ENCODE assay signal across 8 cellular contexts in genomic region chr3:42871-43744, GRCh38.
DNase-seq lines count a peak whose midpoint lies in the region; ATAC-seq, FAIRE-seq and TF ChIP-seq lines count a peak whose summit lies in the region.
"Not testable (repeated sequence)": the region's sequence is repeated elsewhere in the genome, so short reads cannot be mapped to it uniquely, and the experiment has no call there.

No MANE protein-coding gene starts in this region.

- H3K4me3 ChIP-seq in BE2C (ENCODE audit: low read depth, low read length); mammary epithelial cell (replicated peaks in 1 of 3; ENCODE audit: insufficient read depth in 1 of 3, low read depth in 2 of 3, low read length in 3 of 3); psoas muscle: not testable (repeated sequence)

- not testable (repeated sequence) for BruUV-seq in mammary epithelial cell (replicated peaks; lab: Mats Ljungman, UMichigan)

- not testable (repeated sequence) for DNase-seq in BE2C, mammary epithelial cell, psoas muscle
- DNase-seq in NCI-H1436 (lab: John Stamatoyannopoulos, UW) (peak; percentile 30), OCI-M1 (lab: John Stamatoyannopoulos, UW) (peak; percentile 53)

- H3K36me3 ChIP-seq in BE2C; mammary epithelial cell (ENCODE audit: insufficient read depth, low read length); psoas muscle (ENCODE audit: insufficient read depth in 1 of 2, low read depth in 1 of 2): not testable (repeated sequence)

- H3K9ac ChIP-seq in mammary epithelial cell (ENCODE audit: insufficient read depth, low read length) = not testable (repeated sequence)

- TF ChIP-seq CTCF in BE2C (IDR thresholded peaks at IDR 0.05; ENCODE audit: low read depth, low read length) = peak; percentile 19; the same call in 1 of the 2 replicates
- peak; percentile 17 to 51 for TF ChIP-seq CTCF in mammary epithelial cell (conservative IDR thresholded peaks at IDR 0.05 in 1 of 2, IDR thresholded peaks at IDR 0.05 in 1 of 2; ENCODE audit: extremely low read depth in 1 of 2, insufficient read depth in 1 of 2, low read depth in 1 of 2, low read length in 2 of 2)
- TF ChIP-seq CTCF in psoas muscle (IDR thresholded peaks at IDR 0.05) = peak; percentile 53

- peak; percentile 67 for ATAC-seq in GM18517 (IDR thresholded peaks at IDR 0.05; ENCODE audit: unreplicated experiment)
- peak; percentile 67 for ATAC-seq in HG02885 (IDR thresholded peaks at IDR 0.05; ENCODE audit: poor library complexity, unreplicated experiment)
- peak in 1 of 4 donors; percentile 57 for ATAC-seq in psoas muscle

- H4K20me1 ChIP-seq in mammary epithelial cell (ENCODE audit: insufficient read depth, low read length) = not testable (repeated sequence)

- not testable (repeated sequence) for H3K27me3 ChIP-seq in BE2C; mammary epithelial cell (ENCODE audit: insufficient read depth, low read length); psoas muscle (ENCODE audit: insufficient read depth in 3 of 3, low read length in 2 of 3)

- H3K27ac ChIP-seq in mammary epithelial cell (ENCODE audit: insufficient read depth, low read depth, low read length); psoas muscle: not testable (repeated sequence)

- H2AFZ ChIP-seq in mammary epithelial cell (ENCODE audit: low read depth, low read length) = not testable (repeated sequence)

- H3K4me2 ChIP-seq in mammary epithelial cell (ENCODE audit: insufficient read depth, low read depth, low read length) = not testable (repeated sequence)

- intact Hi-C loops in mammary epithelial cell (cut with micrococcal nuclease) = loop anchor here (1.0 kb wide), 2 partner anchors 311 to 334 kb away; no protein-coding TSS in a partner anchor
- intact Hi-C loops in psoas muscle (cut with DNase I) = not testable (repeated sequence)

- not testable (repeated sequence) for H3K4me1 ChIP-seq in BE2C; mammary epithelial cell (ENCODE audit: insufficient read depth, low read length); psoas muscle

- dilution Hi-C loops in mammary epithelial cell (cut with HindIII; ENCODE audit: low sequenced_read_pairs) = not testable (repeated sequence)

- WGBS in mammary epithelial cell (ENCODE audit: low coverage, missing lambda C conversion rate) = 33% methylated on average over 8 of the region's 9 CpGs
- 36 to 47% (median 43%) methylated on average over 9 of the region's 9 CpGs for WGBS in psoas muscle, 3 donors

- in situ Hi-C loops in mammary epithelial cell (cut with MboI; ENCODE audit: low sequenced_read_pairs in 2 of 2) = not testable (repeated sequence)

- not testable (repeated sequence) for H3K79me2 ChIP-seq in mammary epithelial cell (ENCODE audit: insufficient read depth, low read length)

- CTCF ChIA-PET in mammary epithelial cell (lab: Charles Lee; ENCODE audit: low non-redundant PET) = interaction anchor here (1.0 kb wide), 1 partner anchor 311 kb away, joined by 4 read pairs; no protein-coding TSS in a partner anchor

- FAIRE-seq in islet of Langerhans (lab: Jason Lieb, UNC) = peak; percentile 98

- not testable (repeated sequence) for H3K9me3 ChIP-seq in BE2C; mammary epithelial cell (replicated peaks; ENCODE audit: insufficient read depth, low read length); psoas muscle
